In the genomic region with DNA sequence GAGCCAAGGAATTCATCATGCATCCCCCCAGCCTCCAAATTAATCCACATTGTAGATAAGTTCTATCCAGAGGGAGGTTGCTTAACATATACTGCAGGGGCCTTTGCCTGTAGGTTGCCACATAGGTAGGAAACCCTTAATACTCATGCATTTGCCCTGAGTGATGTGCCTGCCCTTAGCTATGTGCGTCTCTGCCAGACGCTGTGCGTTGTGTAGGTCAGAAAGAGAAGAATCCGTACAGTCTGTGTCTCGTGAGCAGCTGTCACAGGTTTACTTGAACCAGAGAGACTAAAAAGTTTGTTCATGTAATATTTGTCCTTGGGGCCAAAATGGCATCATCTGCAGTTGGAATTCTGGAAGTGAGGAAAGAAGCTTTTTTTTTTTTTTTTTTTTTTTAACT, we compare ENCODE assay signal across 31 cellular contexts.
"Had no signal": no experiment of that assay in that cellular context is flagged by ENCODE, and none has a peak within 500 bp of the region (broad histone marks: within the 10 kb centered on the region; RNA-seq: fewer than 3 reads in every experiment).

No MANE protein-coding gene starts in this region.

- H3K36me3 ChIP-seq: brain microvascular endothelial cell had no signal

- H3K9me3 Mint-ChIP-seq: activated CD4-positive, alpha-beta memory T cell treated with anti-CD3 and anti-CD28 coated beads, Interleukin-2, amount 10 ng/mL, durations not matched to agents 7 days and 5 days; activated CD4-positive, alpha-beta T cell treated with anti-CD3 and anti-CD28 coated beads, Interleukin-2, amount 10 ng/mL, durations not matched to agents 24 days and 14 days; activated naive CD4-positive, alpha-beta T cell treated with anti-CD3 and anti-CD28 coated beads, Interleukin-2, amount 10 ng/mL, durations not matched to agents 7 days and 5 days; activated naive CD4-positive, alpha-beta T cell treated with anti-CD3 and anti-CD28 coated beads, Interleukin-2, amount 50 U/mL, for 72 hours; activated naive CD8-positive, alpha-beta T cell treated with anti-CD3 and anti-CD28 coated beads, Interleukin-2, amount 10 ng/mL, durations not matched to agents 7 days and 5 days; activated T-cell treated with anti-CD3 and anti-CD28 coated beads, Interleukin-2, amount 50 U/mL, for 24 hours; activated T-cell treated with anti-CD3 and anti-CD28 coated beads, Interleukin-2, amount 50 U/mL, for 72 hours; central memory CD8-positive, alpha-beta T cell; dendritic cell treated with granulocyte-macrophage colony-stimulating factor and Interleukin-4, amounts not matched to agents 40 ng/mL and 50 ng/mL, for 4 days; T-helper 2 cell treated with Interferon-gamma antibody and Interleukin-4, amounts not matched to agents 5 μg/mL and 100 μg/mL, for 36 hours had no signal

- DNase-seq: activated CD4-positive, alpha-beta memory T cell treated with anti-CD3 and anti-CD28 coated beads, Interleukin-2, amount 10 ng/mL, durations not matched to agents 7 days and 5 days; activated CD4-positive, alpha-beta T cell treated with anti-CD3 and anti-CD28 coated beads for 36 hours; activated CD4-positive, alpha-beta T cell treated with anti-CD3 and anti-CD28 coated beads, Interleukin-2, amount 10 ng/mL, durations not matched to agents 24 days and 14 days; activated CD4-positive, CD25-positive, alpha-beta regulatory T cell; activated CD4-positive, CD25-positive, alpha-beta regulatory T cell treated with anti-CD3 and anti-CD28 coated beads, Interleukin-2, amount 50 U/mL, for 72 hours; activated CD8-positive, alpha-beta memory T cell treated with anti-CD3 and anti-CD28 coated beads, Interleukin-2, amount 50 U/mL, for 48 hours; activated gamma-delta T cell; activated naive CD4-positive, alpha-beta T cell; activated naive CD4-positive, alpha-beta T cell treated with anti-CD3 and anti-CD28 coated beads, Interleukin-2, amount 10 ng/mL, durations not matched to agents 7 days and 5 days; activated naive CD8-positive, alpha-beta T cell treated with anti-CD3 and anti-CD28 coated beads, Interleukin-2, amount 10 ng/mL, durations not matched to agents 7 days and 5 days; activated T-cell treated with anti-CD3 and anti-CD28 coated beads for 4 hours; activated T-cell treated with anti-CD3 and anti-CD28 coated beads, Interleukin-2, amount 50 U/mL, for 24 hours; activated T-cell treated with anti-CD3 and anti-CD28 coated beads, Interleukin-2, amount 50 U/mL, for 72 hours; amniotic stem cell; anterior cingulate cortex; brain microvascular endothelial cell; dorsolateral prefrontal cortex; effector memory CD4-positive, alpha-beta T cell; erythroblast; esophagus squamous epithelium; foreskin melanocyte; T-helper 1 cell; T-helper 17 cell; T1000; WERI-Rb-1 had no signal

- ATAC-seq: activated CD4-positive, alpha-beta T cell treated with anti-CD3 and anti-CD28 coated beads for 36 hours; activated naive CD4-positive, alpha-beta T cell treated with anti-CD3 and anti-CD28 coated beads, Interleukin-2, amount 50 U/mL, for 72 hours; activated T-cell treated with anti-CD3 and anti-CD28 coated beads, Interleukin-2, amount 50 U/mL, for 72 hours; gastroesophageal sphincter; T-helper 17 cell had no signal

- H3K4me3 ChIP-seq: coronary artery, dorsolateral prefrontal cortex, esophagus squamous epithelium, gastroesophageal sphincter had no signal

- H3K36me3 Mint-ChIP-seq: activated naive CD4-positive, alpha-beta T cell treated with anti-CD3 and anti-CD28 coated beads, Interleukin-2, amount 50 U/mL, for 72 hours had no signal

- H3K4me1 Mint-ChIP-seq: central memory CD8-positive, alpha-beta T cell had no signal

- H3K9me3 ChIP-seq: esophagus squamous epithelium, gastroesophageal sphincter had no signal

- H3K27me3 Mint-ChIP-seq: activated CD4-positive, alpha-beta memory T cell treated with anti-CD3 and anti-CD28 coated beads, Interleukin-2, amount 10 ng/mL, durations not matched to agents 7 days and 5 days; activated CD4-positive, alpha-beta T cell treated with anti-CD3 and anti-CD28 coated beads for 36 hours; activated CD4-positive, alpha-beta T cell treated with anti-CD3 and anti-CD28 coated beads, Interleukin-2, amount 10 ng/mL, durations not matched to agents 24 days and 14 days; activated naive CD4-positive, alpha-beta T cell treated with anti-CD3 and anti-CD28 coated beads, Interleukin-2, amount 10 ng/mL, durations not matched to agents 7 days and 5 days; activated naive CD8-positive, alpha-beta T cell treated with anti-CD3 and anti-CD28 coated beads, Interleukin-2, amount 10 ng/mL, durations not matched to agents 7 days and 5 days; activated T-cell treated with anti-CD3 and anti-CD28 coated beads, Interleukin-2, amount 50 U/mL, for 24 hours; central memory CD8-positive, alpha-beta T cell; dendritic cell treated with granulocyte-macrophage colony-stimulating factor and Interleukin-4, amounts not matched to agents 40 ng/mL and 50 ng/mL, for 4 days; T-helper 17 cell had no signal

- H3K27me3 ChIP-seq: brain microvascular endothelial cell, dorsolateral prefrontal cortex, esophagus squamous epithelium, gastroesophageal sphincter had no signal

- H3K27ac ChIP-seq: brain microvascular endothelial cell, coronary artery, dorsolateral prefrontal cortex, esophagus squamous epithelium, gastroesophageal sphincter, WERI-Rb-1 had no signal

- H3K4me1 ChIP-seq: gastroesophageal sphincter had no signal

- H3K4me3 Mint-ChIP-seq: activated CD4-positive, alpha-beta memory T cell treated with anti-CD3 and anti-CD28 coated beads, Interleukin-2, amount 10 ng/mL, durations not matched to agents 7 days and 5 days; activated CD4-positive, alpha-beta T cell treated with anti-CD3 and anti-CD28 coated beads for 36 hours; activated CD4-positive, alpha-beta T cell treated with anti-CD3 and anti-CD28 coated beads, Interleukin-2, amount 10 ng/mL, durations not matched to agents 24 days and 14 days; activated naive CD4-positive, alpha-beta T cell treated with anti-CD3 and anti-CD28 coated beads, Interleukin-2, amount 10 ng/mL, durations not matched to agents 7 days and 5 days; activated naive CD8-positive, alpha-beta T cell treated with anti-CD3 and anti-CD28 coated beads, Interleukin-2, amount 10 ng/mL, durations not matched to agents 7 days and 5 days; activated T-cell treated with anti-CD3 and anti-CD28 coated beads, Interleukin-2, amount 50 U/mL, for 24 hours; activated T-cell treated with anti-CD3 and anti-CD28 coated beads, Interleukin-2, amount 50 U/mL, for 72 hours; central memory CD8-positive, alpha-beta T cell; dendritic cell treated with granulocyte-macrophage colony-stimulating factor and Interleukin-4, amounts not matched to agents 40 ng/mL and 50 ng/mL, for 4 days; T-helper 17 cell; T-helper 2 cell treated with Interferon-gamma antibody and Interleukin-4, amounts not matched to agents 5 μg/mL and 100 μg/mL, for 36 hours had no signal

- H3K27ac Mint-ChIP-seq: activated CD4-positive, alpha-beta memory T cell treated with anti-CD3 and anti-CD28 coated beads, Interleukin-2, amount 10 ng/mL, durations not matched to agents 7 days and 5 days; activated CD4-positive, alpha-beta T cell treated with anti-CD3 and anti-CD28 coated beads, Interleukin-2, amount 10 ng/mL, durations not matched to agents 24 days and 14 days; activated naive CD4-positive, alpha-beta T cell treated with anti-CD3 and anti-CD28 coated beads, Interleukin-2, amount 10 ng/mL, durations not matched to agents 7 days and 5 days; activated naive CD4-positive, alpha-beta T cell treated with anti-CD3 and anti-CD28 coated beads, Interleukin-2, amount 50 U/mL, for 72 hours; activated naive CD8-positive, alpha-beta T cell treated with anti-CD3 and anti-CD28 coated beads, Interleukin-2, amount 10 ng/mL, durations not matched to agents 7 days and 5 days; activated T-cell treated with anti-CD3 and anti-CD28 coated beads, Interleukin-2, amount 50 U/mL, for 72 hours; dendritic cell treated with granulocyte-macrophage colony-stimulating factor and Interleukin-4, amounts not matched to agents 40 ng/mL and 50 ng/mL, for 4 days; T-helper 17 cell; T-helper 2 cell treated with Interferon-gamma antibody and Interleukin-4, amounts not matched to agents 5 μg/mL and 100 μg/mL, for 36 hours had no signal
